ENCODE assay signal across 11 cellular contexts in genomic region chr6:112231609-112232060, GRCh38. TPM values are rescaled to one million over a fixed set of nuclear protein-coding genes. Genes with fewer than 3 reads are reported as not detected.
DNase-seq lines count a peak whose midpoint lies in the region; ATAC-seq, FAIRE-seq and TF ChIP-seq lines count a peak whose summit lies in the region.
"Had no signal": no experiment of that assay in that cellular context is flagged by ENCODE, and none has a peak within 500 bp of the region (broad histone marks: within the 10 kb centered on the region; RNA-seq: fewer than 3 reads in every experiment).

No MANE protein-coding gene starts in this region.

- no peak overlapping the region for H3K27ac Mint-ChIP-seq in T-cell
- H3K27ac Mint-ChIP-seq: immature natural killer cell had no signal

- POLR2A ChIA-PET in T-cell (lab: Charles Lee), result no interaction called here

- H3K4me3 Mint-ChIP-seq in T-cell, result no peak overlapping the region
- H3K4me3 Mint-ChIP-seq: immature natural killer cell had no signal

- peaks cover 13 to 14% of the 10 kb centered on the region in 2 donors for H3K27me3 Mint-ChIP-seq in T-cell

- no peak overlapping the region for H3K4me3 ChIP-seq in subcutaneous abdominal adipose tissue (ENCODE audit: low read depth in 1 of 5, low read length in 5 of 5)
- H3K4me3 ChIP-seq: spleen had no signal

- H3K27ac ChIP-seq in foreskin keratinocyte (no peak overlapping the region), subcutaneous abdominal adipose tissue (ENCODE audit: low read depth, low read length) (peak overlapping the region; percentile 97)
- H3K27ac ChIP-seq: spleen had no signal

- H3K9me3 ChIP-seq in subcutaneous abdominal adipose tissue (ENCODE audit: control insufficient read depth in 5 of 5, low read length in 5 of 5), result no peaks in the 10 kb centered on the region
- H3K9me3 ChIP-seq: spleen had no signal

- H3K36me3 ChIP-seq in subcutaneous abdominal adipose tissue (ENCODE audit: control insufficient read depth in 5 of 5, insufficient read depth in 5 of 5, low read length in 5 of 5), result peaks cover 0 to 10% (median 6%) of the 10 kb centered on the region in 5 donors
- H3K36me3 ChIP-seq: spleen had no signal

- TF ChIP-seq CTCF in foreskin keratinocyte (conservative IDR thresholded peaks at IDR 0.05), result no peak

- H3K27me3 ChIP-seq in foreskin keratinocyte (no peaks in the 10 kb centered on the region), subcutaneous abdominal adipose tissue (ENCODE audit: control insufficient read depth in 5 of 5, insufficient read depth in 4 of 5, low read length in 5 of 5) (no peaks in the 10 kb centered on the region)

- ATAC-seq in foreskin keratinocyte (peak; percentile 89), GM19324 (IDR thresholded peaks at IDR 0.05; ENCODE audit: low FRiP score, unreplicated experiment) (no peak), GM19397 (IDR thresholded peaks at IDR 0.05; ENCODE audit: unreplicated experiment) (no peak), T-cell (replicated peaks in 1 of 4) (no peak)

- DNase-seq in HTR-8/SVneo (ENCODE audit: insufficient read length, low spot score) (no peak), NCI-H748 treated with DMSO at 0.1 percent for 48 hours (lab: John Stamatoyannopoulos, UW) (peak; percentile 45), foreskin keratinocyte (peak; percentile 47 to 66), T-cell (no peak), midbrain (lab: John Stamatoyannopoulos, UW) (no peak)
- DNase-seq: activated CD8-positive, alpha-beta memory T cell treated with anti-CD3 and anti-CD28 coated beads, Interleukin-2, amount 50 U/mL, for 4 hours; immature natural killer cell; spleen had no signal

- H3K9me3 Mint-ChIP-seq in T-cell, result no peaks in the 10 kb centered on the region
- H3K9me3 Mint-ChIP-seq: immature natural killer cell had no signal

- H3K36me3 Mint-ChIP-seq in T-cell, result no peaks in the 10 kb centered on the region
- H3K36me3 Mint-ChIP-seq: immature natural killer cell had no signal

- peaks cover 13% of the 10 kb centered on the region for H3K4me1 ChIP-seq in foreskin keratinocyte
- H3K4me1 ChIP-seq in subcutaneous abdominal adipose tissue (ENCODE audit: control insufficient read depth in 5 of 5, insufficient read depth in 5 of 5, low read length in 5 of 5), result peaks cover 15 to 89% (median 76%) of the 10 kb centered on the region in 5 donors
- H3K4me1 ChIP-seq: spleen had no signal

- FAIRE-seq in HTR-8/SVneo (lab: Jason Lieb, UNC), result peak; percentile 51

- CTCF ChIA-PET in T-cell (lab: Charles Lee), result no interaction called here

- H3K4me1 Mint-ChIP-seq in T-cell, result peaks cover 0 to 6% (median 0%) of the 10 kb centered on the region in 3 donors

- peak overlapping the region in 3 of 5 donors; percentile 1 to 32 (median 23) for H3K9ac ChIP-seq in subcutaneous abdominal adipose tissue (ENCODE audit: low read length in 5 of 5)

RNA-seq across cellular contexts. Expression of gene LAMA4, which starts 22.7 kb away (rescaled TPM):
- total RNA-seq in foreskin keratinocyte (not detected in 2 replicates), T-cell (under 1 TPM in 3 of 5 donors, not detected in 2; 0.25 to 0.85 (median 0.56) TPM)
- 0.08 and 0.15 TPM in 2 replicates for polyA plus RNA-seq in foreskin keratinocyte
- polyA plus RNA-seq: immature natural killer cell had no signal

Comparison
In these comparisons a context has a peak if more than half of its experiments do, and no peak if none do; other contexts are left out.
1. DNase-seq: peak in NCI-H748 treated with DMSO at 0.1 percent for 48 hours (single experiment) and foreskin keratinocyte (2 of 2); none in HTR-8/SVneo (single experiment), T-cell (0 of 34) and midbrain (single experiment).